In genomic region chr21:35096959-35097358, GRCh38 we compare ENCODE assay signal across 31 cellular contexts. TPM values are rescaled to one million over a fixed set of nuclear protein-coding genes. Genes with fewer than 3 reads are reported as not detected.
DNase-seq lines count a peak whose midpoint lies in the region; ATAC-seq, FAIRE-seq and TF ChIP-seq lines count a peak whose summit lies in the region.
"Had no signal": no experiment of that assay in that cellular context is flagged by ENCODE, and none has a peak within 500 bp of the region (broad histone marks: within the 10 kb centered on the region; RNA-seq: fewer than 3 reads in every experiment).

No MANE protein-coding gene starts in this region.

- H3K9ac ChIP-seq in OCI-LY3 (ENCODE audit: low read length): no peak overlapping the region
- H3K9ac ChIP-seq: BLaER1 treated with 17β-estradiol and CSF1 and Interleukin-3, amounts not matched to agents 10 nM and 100 nM had no signal

- H3K4me1 ChIP-seq in OCI-LY3 (ENCODE audit: low read length): peaks cover 19% of the 10 kb centered on the region
- H3K4me1 ChIP-seq: psoas muscle, SJSA1, thyroid gland had no signal

- peak overlapping the region; percentile 36 for H3K27ac Mint-ChIP-seq in activated CD8-positive, alpha-beta T cell treated with anti-CD3 and anti-CD28 coated beads for 36 hours
- no peak overlapping the region for H3K27ac Mint-ChIP-seq in activated CD8-positive, alpha-beta T cell treated with anti-CD3 and anti-CD28 coated beads, Interleukin-2, amount 10 ng/mL, durations not matched to agents 7 days and 5 days
- H3K27ac Mint-ChIP-seq: T-cell had no signal

- H3K79me2 ChIP-seq in OCI-LY3 (ENCODE audit: low read length): no peaks in the 10 kb centered on the region
- H3K79me2 ChIP-seq: hepatocyte had no signal

- H3K4me1 Mint-ChIP-seq in activated CD8-positive, alpha-beta T cell treated with anti-CD3 and anti-CD28 coated beads for 36 hours (ENCODE audit: low read depth): peaks cover 25% of the 10 kb centered on the region
- no peaks in the 10 kb centered on the region for H3K4me1 Mint-ChIP-seq in activated CD8-positive, alpha-beta T cell treated with anti-CD3 and anti-CD28 coated beads, Interleukin-2, amount 10 ng/mL, durations not matched to agents 7 days and 5 days (ENCODE audit: low read depth)
- H3K4me1 Mint-ChIP-seq: T-cell had no signal

- no peaks in the 10 kb centered on the region for H3K36me3 ChIP-seq in OCI-LY3 (replicated peaks; ENCODE audit: low read depth, low read length)
- H3K36me3 ChIP-seq: BLaER1 treated with 17β-estradiol and CSF1 and Interleukin-3, amounts not matched to agents 10 nM and 100 nM; brain microvascular endothelial cell; SJSA1; thyroid gland had no signal

- CTCF ChIA-PET in activated CD8-positive, alpha-beta T cell treated with anti-CD3 and anti-CD28 coated beads for 36 hours (lab: Charles Lee): interaction anchor here (1.0 to 2.3 kb wide), 4 partner anchors 9 to 46 kb away, joined by 3 to 10 read pairs (median 6); no protein-coding TSS in a partner anchor
- CTCF ChIA-PET in activated CD8-positive, alpha-beta T cell treated with anti-CD3 and anti-CD28 coated beads, Interleukin-2, amount 10 ng/mL, durations not matched to agents 7 days and 5 days (lab: Charles Lee): no interaction called here

- intact Hi-C loops in activated CD8-positive, alpha-beta T cell treated with anti-CD3 and anti-CD28 coated beads for 36 hours (cut with micrococcal nuclease): loop anchor here (2.0 to 5.0 kb wide), 3 partner anchors 42 to 208 kb away; no protein-coding TSS in a partner anchor
- intact Hi-C loops in cardiac septum (cut with DNase I): no loop called here

- DNase-seq in activated CD8-positive, alpha-beta T cell treated with anti-CD3 and anti-CD28 coated beads for 36 hours: peak; percentile 36
- DNase-seq in activated CD8-positive, alpha-beta T cell treated with anti-CD3 and anti-CD28 coated beads, Interleukin-2, amount 10 ng/mL, durations not matched to agents 7 days and 5 days: no peak
- peak; percentile 11 for DNase-seq in CMK (ENCODE audit: low read depth)
- peak; percentile 8 for DNase-seq in fibroblast of gingiva (ENCODE audit: low read depth)
- no peak for DNase-seq in D721Med (ENCODE audit: insufficient read length, low spot score)
- no peak for DNase-seq in activated effector memory CD4-positive, alpha-beta T cell treated with anti-CD3 and anti-CD28 coated beads, Interleukin-2, amount 50 U/mL, for 16 hours
- no peak for DNase-seq in cardiac septum (ENCODE audit: low spot score)
- DNase-seq: ACHN; activated CD4-positive, alpha-beta T cell treated with anti-CD3 and anti-CD28 coated beads, Interleukin-2, amount 50 U/mL, for 4 hours; brain microvascular endothelial cell; Calu3; effector CD4-positive, alpha-beta T cell; foreskin fibroblast; mesendoderm; NCI-H1694 treated with DMSO at 0.1 percent for 48 hours; NCI-H524 treated with DMSO at 0.1 percent for 48 hours; NK-92 treated with Interleukin-12 subunit alpha and Interleukin-12 subunit beta, amount 100 ng/mL, for 24 hours; nucleus accumbens; psoas muscle; stimulated activated naive CD4-positive, alpha-beta T cell treated with Interleukin-2 at 50 U/mL for 16 hours; T-cell; thyroid gland had no signal

- no peak overlapping the region for H3K4me3 ChIP-seq in OCI-LY3 (ENCODE audit: low read length)
- H3K4me3 ChIP-seq: BLaER1 treated with 17β-estradiol and CSF1 and Interleukin-3, amounts not matched to agents 10 nM and 100 nM; hepatocyte; psoas muscle; SJSA1; thyroid gland had no signal

- POLR2A ChIA-PET in activated CD8-positive, alpha-beta T cell treated with anti-CD3 and anti-CD28 coated beads for 36 hours (lab: Charles Lee): interaction anchor here (1.0 to 2.1 kb wide), 7 partner anchors 10 to 207 kb away, joined by 3 to 11 read pairs (median 4); no protein-coding TSS in a partner anchor
- POLR2A ChIA-PET in activated CD8-positive, alpha-beta T cell treated with anti-CD3 and anti-CD28 coated beads, Interleukin-2, amount 10 ng/mL, durations not matched to agents 7 days and 5 days (lab: Charles Lee): no interaction called here

- ATAC-seq in activated CD8-positive, alpha-beta T cell treated with anti-CD3 and anti-CD28 coated beads for 36 hours: peak; percentile 86
- ATAC-seq in activated CD8-positive, alpha-beta T cell treated with anti-CD3 and anti-CD28 coated beads, Interleukin-2, amount 10 ng/mL, durations not matched to agents 7 days and 5 days: no peak
- ATAC-seq: left lobe of liver, psoas muscle, T-cell had no signal

- no peak overlapping the region for H2AFZ ChIP-seq in OCI-LY3 (ENCODE audit: low read depth, low read length)
- H2AFZ ChIP-seq: hepatocyte had no signal

- no peaks in the 10 kb centered on the region for H3K9me3 Mint-ChIP-seq in activated CD8-positive, alpha-beta T cell treated with anti-CD3 and anti-CD28 coated beads for 36 hours
- H3K9me3 Mint-ChIP-seq in activated CD8-positive, alpha-beta T cell treated with anti-CD3 and anti-CD28 coated beads, Interleukin-2, amount 10 ng/mL, durations not matched to agents 7 days and 5 days (ENCODE audit: insufficient read depth): no peaks in the 10 kb centered on the region
- H3K9me3 Mint-ChIP-seq: T-cell had no signal

- H3K4me3 Mint-ChIP-seq in activated CD8-positive, alpha-beta T cell treated with anti-CD3 and anti-CD28 coated beads for 36 hours: no peak overlapping the region
- no peak overlapping the region for H3K4me3 Mint-ChIP-seq in activated CD8-positive, alpha-beta T cell treated with anti-CD3 and anti-CD28 coated beads, Interleukin-2, amount 10 ng/mL, durations not matched to agents 7 days and 5 days
- H3K4me3 Mint-ChIP-seq: T-cell had no signal

- H3K27ac ChIP-seq in OCI-LY3 (ENCODE audit: low read length): no peak overlapping the region
- H3K27ac ChIP-seq: BLaER1 treated with 17β-estradiol and CSF1 and Interleukin-3, amounts not matched to agents 10 nM and 100 nM; brain microvascular endothelial cell; epithelial cell of prostate; hepatocyte; psoas muscle; SJSA1; thyroid gland had no signal

- no peaks in the 10 kb centered on the region for H4K20me1 ChIP-seq in OCI-LY3 (ENCODE audit: insufficient read depth, low read length)
- H4K20me1 ChIP-seq: BLaER1 treated with 17β-estradiol and CSF1 and Interleukin-3, amounts not matched to agents 10 nM and 100 nM had no signal

- no peaks in the 10 kb centered on the region for H3K9me3 ChIP-seq in OCI-LY3 (ENCODE audit: insufficient read depth, low read length)
- H3K9me3 ChIP-seq: psoas muscle, SJSA1, thyroid gland had no signal

- no peak for TF ChIP-seq CTCF in activated CD8-positive, alpha-beta T cell treated with anti-CD3 and anti-CD28 coated beads for 36 hours (IDR thresholded peaks at IDR 0.05)
- TF ChIP-seq CTCF in OCI-LY3 (IDR thresholded peaks at IDR 0.05; ENCODE audit: low read depth, low read length): no peak
- TF ChIP-seq CTCF in D721Med (IDR thresholded peaks at IDR 0.05; ENCODE audit: insufficient read depth, missing control alignments): no peak

- FAIRE-seq in D721Med (lab: Jason Lieb, UNC): no peak
- FAIRE-seq: H1, RCC 7860, TTC549 had no signal

- peak overlapping the region; percentile 41 for H3K4me2 ChIP-seq in OCI-LY3 (ENCODE audit: low read length)
- H3K4me2 ChIP-seq: BLaER1 treated with 17β-estradiol and CSF1 and Interleukin-3, amounts not matched to agents 10 nM and 100 nM; hepatocyte had no signal

- peaks cover 2% of the 10 kb centered on the region for H3K27me3 Mint-ChIP-seq in activated CD8-positive, alpha-beta T cell treated with anti-CD3 and anti-CD28 coated beads for 36 hours
- H3K27me3 Mint-ChIP-seq in activated CD8-positive, alpha-beta T cell treated with anti-CD3 and anti-CD28 coated beads, Interleukin-2, amount 10 ng/mL, durations not matched to agents 7 days and 5 days (ENCODE audit: low read depth): peaks cover 2% of the 10 kb centered on the region
- H3K27me3 Mint-ChIP-seq: T-cell had no signal

- H3K27me3 ChIP-seq in OCI-LY3 (ENCODE audit: low read depth, low read length): no peaks in the 10 kb centered on the region
- H3K27me3 ChIP-seq: BLaER1 treated with 17β-estradiol and CSF1 and Interleukin-3, amounts not matched to agents 10 nM and 100 nM; brain microvascular endothelial cell; hepatocyte; SJSA1; thyroid gland had no signal

- H3K36me3 Mint-ChIP-seq in activated CD8-positive, alpha-beta T cell treated with anti-CD3 and anti-CD28 coated beads for 36 hours (ENCODE audit: low read depth): no peaks in the 10 kb centered on the region
- no peaks in the 10 kb centered on the region for H3K36me3 Mint-ChIP-seq in activated CD8-positive, alpha-beta T cell treated with anti-CD3 and anti-CD28 coated beads, Interleukin-2, amount 10 ng/mL, durations not matched to agents 7 days and 5 days (ENCODE audit: low read depth)
- H3K36me3 Mint-ChIP-seq: T-cell had no signal

RNA-seq across cellular contexts. Expression of gene RUNX1, which starts 47.9 kb away (rescaled TPM):
- total RNA-seq in activated CD8-positive, alpha-beta T cell treated with anti-CD3 and anti-CD28 coated beads for 36 hours: 10 to 100 TPM; 18.7 to 19.0 TPM
- total RNA-seq in activated CD8-positive, alpha-beta T cell treated with anti-CD3 and anti-CD28 coated beads, Interleukin-2, amount 10 ng/mL, durations not matched to agents 7 days and 5 days: 10 to 100 TPM; 10.4 to 10.6 TPM
- 21.6 TPM for total RNA-seq in cardiac septum

Comparison
In these comparisons a context has a peak if more than half of its experiments do, and no peak if none do; other contexts are left out.
1. DNase-seq: peak in activated CD8-positive, alpha-beta T cell treated with anti-CD3 and anti-CD28 coated beads for 36 hours (single experiment), CMK (single experiment) and fibroblast of gingiva (single experiment); none in activated CD8-positive, alpha-beta T cell treated with anti-CD3 and anti-CD28 coated beads, Interleukin-2, amount 10 ng/mL, durations not matched to agents 7 days and 5 days (single experiment), D721Med (single experiment), activated effector memory CD4-positive, alpha-beta T cell treated with anti-CD3 and anti-CD28 coated beads, Interleukin-2, amount 50 U/mL, for 16 hours (single experiment) and cardiac septum (single experiment).